Comparison of ENCODE assay signal across 9 cellular contexts in genomic region chr7:21565614-21566013, GRCh38. TPM values are rescaled to one million over a fixed set of nuclear protein-coding genes. Genes with fewer than 3 reads are reported as not detected.
"Had no signal": no experiment of that assay in that cellular context is flagged by ENCODE, and none has a peak within 500 bp of the region (broad histone marks: within the 10 kb centered on the region; RNA-seq: fewer than 3 reads in every experiment).

No MANE protein-coding gene starts in this region.

- H3K9me3 ChIP-seq: HAP-1 had no signal

- ATAC-seq: HCT116 had no signal

- DNase-seq: GM23248, GOT3, H7, HFFc6 had no signal

- FAIRE-seq: HTR-8/SVneo had no signal

- H2AFZ ChIP-seq: GM23248 had no signal

- H3K27ac ChIP-seq: GM23248 had no signal

- H3K9ac ChIP-seq: GM23248 had no signal

- H3K36me3 ChIP-seq: HAP-1 had no signal

- H3K4me1 ChIP-seq: HAP-1 had no signal

- H3K4me3 ChIP-seq: GM23248, HAP-1 had no signal

RNA-seq across cellular contexts. Expression of gene DNAH11, which starts 22.8 kb away (rescaled TPM):
- total RNA-seq: HT-29 had no signal
- polyA plus RNA-seq: IgD-negative memory B cell had no signal
